29 cellular contexts compared by ENCODE assay signal in the genomic region with DNA sequence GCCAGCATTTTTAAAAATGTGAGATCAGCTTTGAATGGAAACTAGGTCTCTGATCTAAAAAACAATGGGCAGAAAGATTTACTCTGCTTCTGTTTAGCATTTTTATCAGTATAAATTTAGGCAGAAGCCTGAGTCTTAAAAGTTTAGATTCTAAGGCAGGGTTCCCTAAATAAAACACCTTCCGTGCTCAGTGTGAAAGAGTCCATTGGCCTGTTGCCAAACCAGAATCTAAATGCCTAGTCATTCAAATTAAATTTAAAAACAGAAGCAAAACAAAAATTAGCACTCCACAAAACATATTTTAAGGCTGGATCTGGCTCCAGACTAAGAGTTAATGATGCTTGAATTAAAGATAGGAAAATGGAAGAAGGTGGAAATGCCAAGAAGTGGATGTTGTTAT. TPM values are rescaled to one million over a fixed set of nuclear protein-coding genes. Genes with fewer than 3 reads are reported as not detected.
DNase-seq lines count a peak whose midpoint lies in the region; ATAC-seq and TF ChIP-seq lines count a peak whose summit lies in the region.
"Had no signal": no experiment of that assay in that cellular context is flagged by ENCODE, and none has a peak within 500 bp of the region (broad histone marks: within the 10 kb centered on the region; RNA-seq: fewer than 3 reads in every experiment).

No MANE protein-coding gene starts in this region.

- ATAC-seq in heart right ventricle (no peak), upper lobe of right lung (no peak), GM19395 (IDR thresholded peaks at IDR 0.05; ENCODE audit: unreplicated experiment) (no peak)
- ATAC-seq: activated CD8-positive, alpha-beta T cell treated with anti-CD3 and anti-CD28 coated beads for 36 hours; activated T-cell treated with anti-CD3 and anti-CD28 coated beads, Interleukin-2, amount 50 U/mL, for 4 hours; stimulated activated naive CD8-positive, alpha-beta T cell treated with anti-CD3 and anti-CD28 coated beads, Interleukin-15, amount 100 ng/mL, for 72 hours had no signal

- H3K4me3 ChIP-seq in heart right ventricle (peak overlapping the region in 9 of 10 donors; percentile 11 to 52 (median 45)), upper lobe of right lung (no peak overlapping the region)
- H3K4me3 ChIP-seq: gastroesophageal sphincter, HAP-1, lower lobe of right lung, sigmoid colon, SJCRH30 had no signal

- peaks cover 20% of the 10 kb centered on the region for H3K4me1 Mint-ChIP-seq in CD14-positive monocyte
- H3K4me1 Mint-ChIP-seq: activated B cell treated with CpG ODN at 0.5 μM for 24 hours; activated naive CD4-positive, alpha-beta T cell treated with anti-CD3 and anti-CD28 coated beads, Interleukin-2, amount 10 ng/mL, durations not matched to agents 7 days and 5 days; CD8-positive, alpha-beta memory T cell; immature natural killer cell; stimulated activated naive CD8-positive, alpha-beta T cell treated with anti-CD3 and anti-CD28 coated beads, Interleukin-15, amount 100 ng/mL, for 72 hours had no signal

- peak overlapping the region in 3 of 10 donors; percentile 18 to 63 (median 27) for H3K27ac ChIP-seq in heart right ventricle
- H3K27ac ChIP-seq in upper lobe of right lung: peak overlapping the region; percentile 43
- H3K27ac ChIP-seq: SJCRH30 had no signal

- 18 to 19% methylated on average over 1 of the region's 1 CpG for WGBS in heart right ventricle, 2 donors

- H3K27ac Mint-ChIP-seq in CD14-positive monocyte: no peak overlapping the region
- H3K27ac Mint-ChIP-seq: activated B cell treated with CpG ODN at 0.5 μM for 24 hours; activated CD8-positive, alpha-beta T cell treated with anti-CD3 and anti-CD28 coated beads for 36 hours; activated naive CD4-positive, alpha-beta T cell treated with anti-CD3 and anti-CD28 coated beads, Interleukin-2, amount 10 ng/mL, durations not matched to agents 7 days and 5 days; CD8-positive, alpha-beta memory T cell; dendritic cell treated with granulocyte-macrophage colony-stimulating factor and Interleukin-4, amounts not matched to agents 40 ng/mL and 50 ng/mL, for 4 days; immature natural killer cell; stimulated activated naive CD8-positive, alpha-beta T cell treated with anti-CD3 and anti-CD28 coated beads, Interleukin-15, amount 100 ng/mL, for 72 hours had no signal

- H3K27me3 ChIP-seq in heart right ventricle (no peaks in the 10 kb centered on the region), upper lobe of right lung (no peaks in the 10 kb centered on the region)
- H3K27me3 ChIP-seq: gastroesophageal sphincter, sigmoid colon, SJCRH30 had no signal

- H3K9me3 ChIP-seq in heart right ventricle (no peaks in the 10 kb centered on the region), upper lobe of right lung (no peaks in the 10 kb centered on the region)
- H3K9me3 ChIP-seq: gastroesophageal sphincter, HAP-1, lower lobe of right lung, sigmoid colon, SJCRH30 had no signal

- H3K36me3 ChIP-seq in heart right ventricle (no peaks in the 10 kb centered on the region), upper lobe of right lung (no peaks in the 10 kb centered on the region)
- H3K36me3 ChIP-seq: gastroesophageal sphincter, HAP-1, lower lobe of right lung, sigmoid colon, SJCRH30 had no signal

- H3K4me1 ChIP-seq in heart right ventricle: peaks cover 0 to 21% (median 6%) of the 10 kb centered on the region in 9 donors
- peaks cover 8% of the 10 kb centered on the region for H3K4me1 ChIP-seq in upper lobe of right lung

- peaks cover 0 to 1% (median 0%) of the 10 kb centered on the region in 7 donors for H3K9me3 Mint-ChIP-seq in CD14-positive monocyte
- H3K9me3 Mint-ChIP-seq: brain; dendritic cell treated with granulocyte-macrophage colony-stimulating factor and Interleukin-4, amounts not matched to agents 40 ng/mL and 50 ng/mL, for 4 days had no signal

- TF ChIP-seq CTCF in heart right ventricle (IDR thresholded peaks at IDR 0.05) (no peak), upper lobe of right lung (IDR thresholded peaks at IDR 0.05) (no peak), CD14-positive monocyte (IDR thresholded peaks at IDR 0.05) (no peak)

- intact Hi-C loops in heart right ventricle (cut with DNase I) (no loop called here), cardiac septum (cut with DNase I) (no loop called here), upper lobe of right lung (cut with DNase I) (no loop called here), CD14-positive monocyte (cut with micrococcal nuclease) (no loop called here)

- peak overlapping the region in 1 of 2 donors; percentile 12 for H3K4me3 Mint-ChIP-seq in CD14-positive monocyte
- H3K4me3 Mint-ChIP-seq: activated B cell treated with CpG ODN at 0.5 μM for 24 hours; activated CD8-positive, alpha-beta T cell treated with anti-CD3 and anti-CD28 coated beads for 36 hours; activated naive CD4-positive, alpha-beta T cell treated with anti-CD3 and anti-CD28 coated beads, Interleukin-2, amount 10 ng/mL, durations not matched to agents 7 days and 5 days; activated T-cell treated with anti-CD3 and anti-CD28 coated beads, Interleukin-2, amount 50 U/mL, for 4 hours; CD8-positive, alpha-beta memory T cell; dendritic cell treated with granulocyte-macrophage colony-stimulating factor and Interleukin-4, amounts not matched to agents 40 ng/mL and 50 ng/mL, for 4 days; immature natural killer cell; stimulated activated naive CD8-positive, alpha-beta T cell treated with anti-CD3 and anti-CD28 coated beads, Interleukin-15, amount 100 ng/mL, for 72 hours had no signal

- no peak for DNase-seq in heart right ventricle
- no peak for DNase-seq in cardiac septum (ENCODE audit: low spot score)
- peak; percentile 41 for DNase-seq in NCI-H1105 treated with DMSO at 0.1 percent for 48 hours (lab: John Stamatoyannopoulos, UW)
- peak; percentile 42 for DNase-seq in dermis blood vessel endothelial cell
- DNase-seq in upper lobe of right lung: no peak
- no peak for DNase-seq in CD14-positive monocyte (ENCODE audit: low spot score)
- no peak for DNase-seq in putamen (ENCODE audit: low spot score)
- DNase-seq: activated B cell treated with CpG ODN at 0.5 μM for 24 hours; activated CD8-positive, alpha-beta T cell treated with anti-CD3 and anti-CD28 coated beads for 36 hours; activated naive CD4-positive, alpha-beta T cell treated with anti-CD3 and anti-CD28 coated beads, Interleukin-2, amount 10 ng/mL, durations not matched to agents 7 days and 5 days; activated T-cell treated with anti-CD3 and anti-CD28 coated beads, Interleukin-2, amount 50 U/mL, for 4 hours; CD8-positive, alpha-beta memory T cell; immature natural killer cell; Kasumi-1; lower lobe of right lung; NCI-H146; NCI-H510A; sigmoid colon; stimulated activated CD4-positive, alpha-beta T cell treated with anti-CD3 and anti-CD28 coated beads, Interleukin-2, amount 100 ng/mL, for 24 hours; stimulated activated naive CD8-positive, alpha-beta T cell treated with anti-CD3 and anti-CD28 coated beads, Interleukin-15, amount 100 ng/mL, for 72 hours; trophoblast cell had no signal

- no peaks in the 10 kb centered on the region for H3K36me3 Mint-ChIP-seq in CD14-positive monocyte
- H3K36me3 Mint-ChIP-seq: activated naive CD4-positive, alpha-beta T cell treated with anti-CD3 and anti-CD28 coated beads, Interleukin-2, amount 10 ng/mL, durations not matched to agents 7 days and 5 days; brain; CD8-positive, alpha-beta memory T cell; immature natural killer cell had no signal

- H3K27me3 Mint-ChIP-seq in CD14-positive monocyte (ENCODE audit: low read depth in 3 of 3): peaks cover 0 to 3% (median 1%) of the 10 kb centered on the region in 3 donors
- H3K27me3 Mint-ChIP-seq: activated B cell treated with CpG ODN at 0.5 μM for 24 hours; activated CD8-positive, alpha-beta T cell treated with anti-CD3 and anti-CD28 coated beads for 36 hours; activated naive CD4-positive, alpha-beta T cell treated with anti-CD3 and anti-CD28 coated beads, Interleukin-2, amount 10 ng/mL, durations not matched to agents 7 days and 5 days; brain; CD8-positive, alpha-beta memory T cell; dendritic cell treated with granulocyte-macrophage colony-stimulating factor and Interleukin-4, amounts not matched to agents 40 ng/mL and 50 ng/mL, for 4 days; stimulated activated naive CD8-positive, alpha-beta T cell treated with anti-CD3 and anti-CD28 coated beads, Interleukin-15, amount 100 ng/mL, for 72 hours had no signal

RNA-seq across cellular contexts. Expression of a gene that starts 4.5 kb away (rescaled TPM):
- total RNA-seq in heart right ventricle: 100 to 1,000 TPM in 4 of 10 donors, 10 to 100 TPM in 6; 39.2 to 138 (median 77.8) TPM
- polyA plus RNA-seq in heart right ventricle: 10 to 100 TPM in 1 of 2 donors, 1 to 10 TPM in 1; 7.2 to 11.0 TPM
- 102 TPM for total RNA-seq in cardiac septum
- 0.23 and 0.85 TPM in 2 replicates for total RNA-seq in dermis blood vessel endothelial cell
- total RNA-seq in upper lobe of right lung: 7.1 TPM
- polyA plus RNA-seq in CD14-positive monocyte: not detected
- total RNA-seq: activated B cell treated with CpG ODN at 0.5 μM for 24 hours; activated CD8-positive, alpha-beta T cell treated with anti-CD3 and anti-CD28 coated beads for 36 hours; activated T-cell treated with anti-CD3 and anti-CD28 coated beads, Interleukin-2, amount 50 U/mL, for 4 hours; CD8-positive, alpha-beta memory T cell; epithelial cell of proximal tubule; T-helper 2 cell treated with Interferon-gamma antibody and Interleukin-4, amounts not matched to agents 100 ng/mL and 5 ng/mL, for 36 hours had no signal
- polyA plus RNA-seq: CD8-positive, alpha-beta memory T cell; immature natural killer cell had no signal

Comparison
In these comparisons a context has a peak if more than half of its experiments do, and no peak if none do; other contexts are left out.
1. DNase-seq: peak in NCI-H1105 treated with DMSO at 0.1 percent for 48 hours (single experiment) and dermis blood vessel endothelial cell (single experiment); none in heart right ventricle (0 of 2), cardiac septum (single experiment), upper lobe of right lung (single experiment), CD14-positive monocyte (single experiment) and putamen (single experiment).